1 cellular context compared by ENCODE assay signal in genomic region chr7:95096123-95096395, GRCh38.
TF ChIP-seq lines count a peak whose summit lies in the region.

No MANE protein-coding gene starts in this region.

TF ChIP-seq in GM23338, 12 proteins besides CTCF, POLR2A, EP300 and RAD21 (continued from another document):
- TF ChIP-seq, protein P1, sequence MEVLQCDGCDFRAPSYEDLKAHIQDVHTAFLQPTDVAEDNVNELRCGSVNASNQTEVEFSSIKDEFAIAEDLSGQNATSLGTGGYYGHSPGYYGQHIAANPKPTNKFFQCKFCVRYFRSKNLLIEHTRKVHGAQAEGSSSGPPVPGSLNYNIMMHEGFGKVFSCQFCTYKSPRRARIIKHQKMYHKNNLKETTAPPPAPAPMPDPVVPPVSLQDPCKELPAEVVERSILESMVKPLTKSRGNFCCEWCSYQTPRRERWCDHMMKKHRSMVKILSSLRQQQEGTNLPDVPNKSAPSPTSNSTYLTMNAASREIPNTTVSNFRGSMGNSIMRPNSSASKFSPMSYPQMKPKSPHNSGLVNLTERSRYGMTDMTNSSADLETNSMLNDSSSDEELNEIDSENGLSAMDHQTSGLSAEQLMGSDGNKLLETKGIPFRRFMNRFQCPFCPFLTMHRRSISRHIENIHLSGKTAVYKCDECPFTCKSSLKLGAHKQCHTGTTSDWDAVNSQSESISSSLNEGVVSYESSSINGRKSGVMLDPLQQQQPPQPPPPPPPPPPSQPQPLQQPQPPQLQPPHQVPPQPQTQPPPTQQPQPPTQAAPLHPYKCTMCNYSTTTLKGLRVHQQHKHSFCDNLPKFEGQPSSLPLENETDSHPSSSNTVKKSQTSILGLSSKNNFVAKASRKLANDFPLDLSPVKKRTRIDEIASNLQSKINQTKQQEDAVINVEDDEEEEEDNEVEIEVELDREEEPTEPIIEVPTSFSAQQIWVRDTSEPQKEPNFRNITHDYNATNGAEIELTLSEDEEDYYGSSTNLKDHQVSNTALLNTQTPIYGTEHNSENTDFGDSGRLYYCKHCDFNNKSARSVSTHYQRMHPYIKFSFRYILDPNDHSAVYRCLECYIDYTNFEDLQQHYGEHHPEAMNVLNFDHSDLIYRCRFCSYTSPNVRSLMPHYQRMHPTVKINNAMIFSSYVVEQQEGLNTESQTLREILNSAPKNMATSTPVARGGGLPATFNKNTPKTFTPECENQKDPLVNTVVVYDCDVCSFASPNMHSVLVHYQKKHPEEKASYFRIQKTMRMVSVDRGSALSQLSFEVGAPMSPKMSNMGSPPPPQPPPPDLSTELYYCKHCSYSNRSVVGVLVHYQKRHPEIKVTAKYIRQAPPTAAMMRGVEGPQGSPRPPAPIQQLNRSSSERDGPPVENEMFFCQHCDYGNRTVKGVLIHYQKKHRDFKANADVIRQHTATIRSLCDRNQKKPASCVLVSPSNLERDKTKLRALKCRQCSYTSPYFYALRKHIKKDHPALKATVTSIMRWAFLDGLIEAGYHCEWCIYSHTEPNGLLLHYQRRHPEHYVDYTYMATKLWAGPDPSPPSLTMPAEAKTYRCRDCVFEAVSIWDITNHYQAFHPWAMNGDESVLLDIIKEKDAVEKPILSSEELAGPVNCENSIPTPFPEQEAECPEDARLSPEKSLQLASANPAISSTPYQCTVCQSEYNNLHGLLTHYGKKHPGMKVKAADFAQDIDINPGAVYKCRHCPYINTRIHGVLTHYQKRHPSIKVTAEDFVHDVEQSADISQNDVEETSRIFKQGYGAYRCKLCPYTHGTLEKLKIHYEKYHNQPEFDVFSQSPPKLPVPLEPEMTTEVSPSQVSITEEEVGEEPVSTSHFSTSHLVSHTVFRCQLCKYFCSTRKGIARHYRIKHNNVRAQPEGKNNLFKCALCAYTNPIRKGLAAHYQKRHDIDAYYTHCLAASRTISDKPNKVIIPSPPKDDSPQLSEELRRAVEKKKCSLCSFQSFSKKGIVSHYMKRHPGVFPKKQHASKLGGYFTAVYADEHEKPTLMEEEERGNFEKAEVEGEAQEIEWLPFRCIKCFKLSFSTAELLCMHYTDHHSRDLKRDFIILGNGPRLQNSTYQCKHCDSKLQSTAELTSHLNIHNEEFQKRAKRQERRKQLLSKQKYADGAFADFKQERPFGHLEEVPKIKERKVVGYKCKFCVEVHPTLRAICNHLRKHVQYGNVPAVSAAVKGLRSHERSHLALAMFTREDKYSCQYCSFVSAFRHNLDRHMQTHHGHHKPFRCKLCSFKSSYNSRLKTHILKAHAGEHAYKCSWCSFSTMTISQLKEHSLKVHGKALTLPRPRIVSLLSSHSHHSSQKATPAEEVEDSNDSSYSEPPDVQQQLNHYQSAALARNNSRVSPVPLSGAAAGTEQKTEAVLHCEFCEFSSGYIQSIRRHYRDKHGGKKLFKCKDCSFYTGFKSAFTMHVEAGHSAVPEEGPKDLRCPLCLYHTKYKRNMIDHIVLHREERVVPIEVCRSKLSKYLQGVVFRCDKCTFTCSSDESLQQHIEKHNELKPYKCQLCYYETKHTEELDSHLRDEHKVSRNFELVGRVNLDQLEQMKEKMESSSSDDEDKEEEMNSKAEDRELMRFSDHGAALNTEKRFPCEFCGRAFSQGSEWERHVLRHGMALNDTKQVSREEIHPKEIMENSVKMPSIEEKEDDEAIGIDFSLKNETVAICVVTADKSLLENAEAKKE (CRISPR knock-in tag; IDR thresholded peaks at IDR 0.05), result no peak
- TF ChIP-seq STAT1 (IDR thresholded peaks at IDR 0.05; ENCODE audit: unreplicated experiment), result no peak
- no peak for TF ChIP-seq REST (IDR thresholded peaks at IDR 0.05; ENCODE audit: unreplicated experiment)
- no peak for TF ChIP-seq ETS1 (IDR thresholded peaks at IDR 0.05)
- no peak for TF ChIP-seq ZNF331 (CRISPR knock-in tag; IDR thresholded peaks at IDR 0.05; ENCODE audit: low read depth)
- TF ChIP-seq ZNF114 (CRISPR knock-in tag; IDR thresholded peaks at IDR 0.05), result no peak
- TF ChIP-seq EZH2 (IDR thresholded peaks at IDR 0.05; ENCODE audit: low read depth, unreplicated experiment), result no peak
- TF ChIP-seq POLR2AphosphoS5 (IDR thresholded peaks at IDR 0.05; ENCODE audit: low read depth), result no peak
- TF ChIP-seq JUNB (IDR thresholded peaks at IDR 0.05; ENCODE audit: unreplicated experiment), result no peak
- no peak for TF ChIP-seq CREB1 (CRISPR knock-in tag; IDR thresholded peaks at IDR 0.05; ENCODE audit: low read depth)
TF ChIP-seq in GM23338: peak in this region for 0.
